9 cellular contexts compared by ENCODE assay signal in the genomic region with DNA sequence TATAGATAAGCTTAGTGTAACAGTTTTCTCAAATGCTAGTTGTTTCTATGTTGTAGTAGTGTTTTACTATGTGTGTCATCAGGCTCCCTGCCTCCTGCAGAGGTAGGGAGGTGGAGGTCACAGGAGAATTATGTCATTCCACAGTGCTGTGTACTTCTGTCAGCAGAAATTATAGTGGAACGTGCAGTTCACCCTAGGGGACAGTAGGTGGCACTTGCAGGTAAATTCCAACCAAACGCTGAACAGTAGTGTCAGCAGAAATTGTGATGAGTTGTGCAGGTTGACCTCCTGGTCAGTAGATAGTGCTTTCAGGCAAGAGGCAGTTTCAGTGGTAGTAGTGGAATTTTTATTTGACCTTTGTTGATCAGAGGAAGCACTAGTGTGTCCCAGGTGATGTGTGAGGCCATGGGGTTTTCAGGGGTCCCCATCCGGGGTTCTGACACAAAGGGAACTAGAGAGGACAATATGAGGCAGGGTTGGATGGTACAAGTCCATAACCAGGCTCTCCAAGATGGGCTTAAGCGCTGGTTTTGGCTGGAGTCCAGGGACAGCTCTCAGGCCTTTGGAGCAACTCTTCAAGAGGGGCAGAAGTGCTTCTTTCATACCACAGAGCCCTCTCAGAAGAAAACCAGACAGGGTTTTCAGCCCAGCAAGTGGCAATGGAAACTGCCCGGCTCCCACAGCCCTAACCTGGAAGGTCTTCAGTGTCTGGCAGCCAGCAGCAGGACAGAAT.
A peak's percentile ranks its signal among the peaks of the same experiment; 100 is the strongest.
DNase-seq lines count a peak whose midpoint lies in the region; ATAC-seq and TF ChIP-seq lines count a peak whose summit lies in the region.
"Had no signal": no experiment of that assay in that cellular context is flagged by ENCODE, and none has a peak within 500 bp of the region (broad histone marks: within the 10 kb centered on the region; RNA-seq: fewer than 3 reads in every experiment).

No MANE protein-coding gene starts in this region.

- H3K27ac Mint-ChIP-seq in activated CD4-positive, alpha-beta T cell treated with anti-CD3 and anti-CD28 coated beads, Interleukin-2, amount 10 ng/mL, durations not matched to agents 7 days and 5 days, result no peak overlapping the region

- no peaks in the 10 kb centered on the region for H3K9me3 ChIP-seq in gastrocnemius medialis

- no peak overlapping the region for H3K4me3 ChIP-seq in gastrocnemius medialis
- H3K4me3 ChIP-seq: SJSA1 had no signal

- intact Hi-C loops in head of caudate nucleus (cut with DNase I) (no loop called here), gastrocnemius medialis (cut with DNase I; ENCODE audit: low total_unique reads) (no loop called here)

- H3K36me3 Mint-ChIP-seq in activated CD4-positive, alpha-beta T cell treated with anti-CD3 and anti-CD28 coated beads, Interleukin-2, amount 10 ng/mL, durations not matched to agents 7 days and 5 days (ENCODE audit: low read depth), result no peaks in the 10 kb centered on the region

- in situ Hi-C loops in Caki2 (cut with HindIII; ENCODE audit: low pct_unique_long_range_greater_than_20kb, low sequenced_read_pairs) (no loop called here), gastrocnemius medialis (cut with MboI; ENCODE audit: low sequenced_read_pairs in 4 of 4) (no loop called here)

- H3K9me3 Mint-ChIP-seq in activated CD4-positive, alpha-beta T cell treated with anti-CD3 and anti-CD28 coated beads, Interleukin-2, amount 10 ng/mL, durations not matched to agents 7 days and 5 days, result no peaks in the 10 kb centered on the region

- H3K4me1 ChIP-seq in gastrocnemius medialis, result no peaks in the 10 kb centered on the region
- H3K4me1 ChIP-seq: SJSA1 had no signal

- no peaks in the 10 kb centered on the region for H3K27me3 Mint-ChIP-seq in activated CD4-positive, alpha-beta T cell treated with anti-CD3 and anti-CD28 coated beads, Interleukin-2, amount 10 ng/mL, durations not matched to agents 7 days and 5 days

- H3K27ac ChIP-seq in gastrocnemius medialis, result no peak overlapping the region
- H3K27ac ChIP-seq: SJSA1 had no signal

- CTCF ChIA-PET in activated CD4-positive, alpha-beta T cell treated with anti-CD3 and anti-CD28 coated beads, Interleukin-2, amount 10 ng/mL, durations not matched to agents 7 days and 5 days (lab: Charles Lee), result no interaction called here

- H3K4me1 Mint-ChIP-seq in activated CD4-positive, alpha-beta T cell treated with anti-CD3 and anti-CD28 coated beads, Interleukin-2, amount 10 ng/mL, durations not matched to agents 7 days and 5 days, result no peaks in the 10 kb centered on the region

- ATAC-seq in GM19025 (IDR thresholded peaks at IDR 0.05; ENCODE audit: low read depth, unreplicated experiment) (peak; percentile 81), HG03060 (IDR thresholded peaks at IDR 0.05; ENCODE audit: low read depth, unreplicated experiment) (peak; percentile 97), gastrocnemius medialis (no peak)

- H3K36me3 ChIP-seq in gastrocnemius medialis, result no peaks in the 10 kb centered on the region
- H3K36me3 ChIP-seq: SJSA1 had no signal

- TF ChIP-seq POLR2A in gastrocnemius medialis (IDR thresholded peaks at IDR 0.05), result no peak

- no peaks in the 10 kb centered on the region for H3K27me3 ChIP-seq in gastrocnemius medialis
- H3K27me3 ChIP-seq: SJSA1 had no signal

- H3K4me3 Mint-ChIP-seq in activated CD4-positive, alpha-beta T cell treated with anti-CD3 and anti-CD28 coated beads, Interleukin-2, amount 10 ng/mL, durations not matched to agents 7 days and 5 days, result no peak overlapping the region

- peak in 3 of 5 experiments; percentile 24 to 46 (median 42) for TF ChIP-seq CTCF in gastrocnemius medialis (IDR thresholded peaks at IDR 0.05 in 4 of 5, conservative IDR thresholded peaks at IDR 0.05 in 1 of 5)

- peak; percentile 51 for DNase-seq in Caki2 (ENCODE audit: low read depth)
- peak; percentile 53 for DNase-seq in NCI-H2029 (lab: John Stamatoyannopoulos, UW)
- peak; percentile 30 for DNase-seq in activated CD4-positive, alpha-beta T cell treated with anti-CD3 and anti-CD28 coated beads, Interleukin-2, amount 10 ng/mL, durations not matched to agents 7 days and 5 days
- DNase-seq in head of caudate nucleus, result peak in 41 of 42 donors; percentile 5 to 81 (median 57)
- DNase-seq in gastrocnemius medialis, result no peak
- DNase-seq in NCI-H524 treated with DMSO at 0.1 percent for 48 hours (lab: John Stamatoyannopoulos, UW), result no peak

- POLR2A ChIA-PET in activated CD4-positive, alpha-beta T cell treated with anti-CD3 and anti-CD28 coated beads, Interleukin-2, amount 10 ng/mL, durations not matched to agents 7 days and 5 days (lab: Charles Lee), result no interaction called here

Comparison
In these comparisons a context has a peak if more than half of its experiments do, and no peak if none do; other contexts are left out.
1. DNase-seq: peak in Caki2 (single experiment), NCI-H2029 (single experiment), activated CD4-positive, alpha-beta T cell treated with anti-CD3 and anti-CD28 coated beads, Interleukin-2, amount 10 ng/mL, durations not matched to agents 7 days and 5 days (single experiment) and head of caudate nucleus (41 of 42); none in gastrocnemius medialis (0 of 2) and NCI-H524 treated with DMSO at 0.1 percent for 48 hours (single experiment).
2. ATAC-seq: peak in GM19025 (single experiment) and HG03060 (single experiment); none in gastrocnemius medialis (0 of 2).